Comparison of ENCODE assay signal across 2 cellular contexts in the genomic region with DNA sequence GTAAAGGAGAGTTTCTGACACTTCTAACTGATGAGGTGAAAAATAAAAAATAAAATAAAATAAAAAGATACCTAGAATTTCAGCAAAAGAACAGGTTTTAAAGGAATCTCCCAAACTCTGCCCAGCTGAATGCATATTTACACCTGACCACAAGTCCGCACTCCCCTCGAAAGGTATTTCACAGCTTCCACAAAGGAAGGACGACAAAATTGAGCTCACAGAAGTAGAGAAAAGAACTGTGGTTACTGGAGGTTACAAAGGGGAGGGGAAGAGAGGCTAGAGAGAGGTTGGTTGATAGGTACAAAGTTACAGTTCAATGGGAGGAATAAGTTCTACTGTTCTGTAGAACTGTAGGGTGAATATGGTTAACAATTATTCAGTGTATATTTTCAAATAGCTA.
A peak's percentile ranks its signal among the peaks of the same experiment; 100 is the strongest.
TF ChIP-seq lines count a peak whose summit lies in the region.

No MANE protein-coding gene starts in this region.

TF ChIP-seq in HepG2, 621 proteins besides CTCF, POLR2A, EP300 and RAD21 (continued from another document and continues in another):
- TF ChIP-seq, protein P1, sequence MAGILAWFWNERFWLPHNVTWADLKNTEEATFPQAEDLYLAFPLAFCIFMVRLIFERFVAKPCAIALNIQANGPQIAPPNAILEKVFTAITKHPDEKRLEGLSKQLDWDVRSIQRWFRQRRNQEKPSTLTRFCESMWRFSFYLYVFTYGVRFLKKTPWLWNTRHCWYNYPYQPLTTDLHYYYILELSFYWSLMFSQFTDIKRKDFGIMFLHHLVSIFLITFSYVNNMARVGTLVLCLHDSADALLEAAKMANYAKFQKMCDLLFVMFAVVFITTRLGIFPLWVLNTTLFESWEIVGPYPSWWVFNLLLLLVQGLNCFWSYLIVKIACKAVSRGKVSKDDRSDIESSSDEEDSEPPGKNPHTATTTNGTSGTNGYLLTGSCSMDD (CRISPR knock-in tag; IDR thresholded peaks at IDR 0.05) = no peak
- 0 out of 2 replicates have a peak, but pooled peaks have one; percentile 17 for TF ChIP-seq SOX5 (CRISPR knock-in tag; IDR thresholded peaks at IDR 0.05; ENCODE audit: borderline replicate concordance)
- TF ChIP-seq, protein P2, sequence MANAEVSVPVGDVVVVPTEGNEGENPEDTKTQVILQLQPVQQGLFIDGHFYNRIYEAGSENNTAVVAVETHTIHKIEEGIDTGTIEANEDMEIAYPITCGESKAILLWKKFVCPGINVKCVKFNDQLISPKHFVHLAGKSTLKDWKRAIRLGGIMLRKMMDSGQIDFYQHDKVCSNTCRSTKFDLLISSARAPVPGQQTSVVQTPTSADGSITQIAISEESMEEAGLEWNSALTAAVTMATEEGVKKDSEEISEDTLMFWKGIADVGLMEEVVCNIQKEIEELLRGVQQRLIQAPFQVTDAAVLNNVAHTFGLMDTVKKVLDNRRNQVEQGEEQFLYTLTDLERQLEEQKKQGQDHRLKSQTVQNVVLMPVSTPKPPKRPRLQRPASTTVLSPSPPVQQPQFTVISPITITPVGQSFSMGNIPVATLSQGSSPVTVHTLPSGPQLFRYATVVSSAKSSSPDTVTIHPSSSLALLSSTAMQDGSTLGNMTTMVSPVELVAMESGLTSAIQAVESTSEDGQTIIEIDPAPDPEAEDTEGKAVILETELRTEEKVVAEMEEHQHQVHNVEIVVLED (CRISPR knock-in tag; IDR thresholded peaks at IDR 0.05; ENCODE audit: borderline replicate concordance) = no peak
- no peak for TF ChIP-seq ZNF816 (CRISPR knock-in tag; IDR thresholded peaks at IDR 0.05; ENCODE audit: borderline replicate concordance)
- TF ChIP-seq, protein P3, sequence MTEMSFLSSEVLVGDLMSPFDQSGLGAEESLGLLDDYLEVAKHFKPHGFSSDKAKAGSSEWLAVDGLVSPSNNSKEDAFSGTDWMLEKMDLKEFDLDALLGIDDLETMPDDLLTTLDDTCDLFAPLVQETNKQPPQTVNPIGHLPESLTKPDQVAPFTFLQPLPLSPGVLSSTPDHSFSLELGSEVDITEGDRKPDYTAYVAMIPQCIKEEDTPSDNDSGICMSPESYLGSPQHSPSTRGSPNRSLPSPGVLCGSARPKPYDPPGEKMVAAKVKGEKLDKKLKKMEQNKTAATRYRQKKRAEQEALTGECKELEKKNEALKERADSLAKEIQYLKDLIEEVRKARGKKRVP (CRISPR knock-in tag; IDR thresholded peaks at IDR 0.05) = no peak
- 0 out of 2 replicates have a peak, but pooled peaks have one; percentile 13 for TF ChIP-seq FOXA3 (CRISPR knock-in tag; IDR thresholded peaks at IDR 0.05)
- TF ChIP-seq RBM39 (IDR thresholded peaks at IDR 0.05; ENCODE audit: low read depth, low read length, poor library complexity, severe bottlenecking) = no peak
- no peak for TF ChIP-seq NCOR1 (IDR thresholded peaks at IDR 0.05; ENCODE audit: borderline replicate concordance, low read length)
- TF ChIP-seq NCOA2 (CRISPR knock-in tag; IDR thresholded peaks at IDR 0.05) = 0 out of 2 replicates have a peak, but pooled peaks have one; percentile 24
- no peak for TF ChIP-seq ZNF761 (CRISPR knock-in tag; conservative IDR thresholded peaks at IDR 0.05)
- TF ChIP-seq, protein P4, sequence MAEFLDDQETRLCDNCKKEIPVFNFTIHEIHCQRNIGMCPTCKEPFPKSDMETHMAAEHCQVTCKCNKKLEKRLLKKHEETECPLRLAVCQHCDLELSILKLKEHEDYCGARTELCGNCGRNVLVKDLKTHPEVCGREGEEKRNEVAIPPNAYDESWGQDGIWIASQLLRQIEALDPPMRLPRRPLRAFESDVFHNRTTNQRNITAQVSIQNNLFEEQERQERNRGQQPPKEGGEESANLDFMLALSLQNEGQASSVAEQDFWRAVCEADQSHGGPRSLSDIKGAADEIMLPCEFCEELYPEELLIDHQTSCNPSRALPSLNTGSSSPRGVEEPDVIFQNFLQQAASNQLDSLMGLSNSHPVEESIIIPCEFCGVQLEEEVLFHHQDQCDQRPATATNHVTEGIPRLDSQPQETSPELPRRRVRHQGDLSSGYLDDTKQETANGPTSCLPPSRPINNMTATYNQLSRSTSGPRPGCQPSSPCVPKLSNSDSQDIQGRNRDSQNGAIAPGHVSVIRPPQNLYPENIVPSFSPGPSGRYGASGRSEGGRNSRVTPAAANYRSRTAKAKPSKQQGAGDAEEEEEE (CRISPR knock-in tag; IDR thresholded peaks at IDR 0.05; ENCODE audit: borderline replicate concordance) = no peak
- TF ChIP-seq TEAD3 (CRISPR knock-in tag; optimal IDR thresholded peaks at IDR 0.05; ENCODE audit: borderline replicate concordance) = peak; percentile 10
- TF ChIP-seq GATAD2A (CRISPR knock-in tag; IDR thresholded peaks at IDR 0.05) = 0 out of 2 replicates have a peak, but pooled peaks have one; percentile 18
- TF ChIP-seq ZNF33A (CRISPR knock-in tag; IDR thresholded peaks at IDR 0.05; ENCODE audit: borderline replicate concordance) = no peak
- TF ChIP-seq ZNF335 (CRISPR knock-in tag; IDR thresholded peaks at IDR 0.05) = no peak

TF ChIP-seq in WTC11, 78 proteins besides CTCF, POLR2A, EP300 and RAD21 (continued from another document):
- TF ChIP-seq, protein P5, sequence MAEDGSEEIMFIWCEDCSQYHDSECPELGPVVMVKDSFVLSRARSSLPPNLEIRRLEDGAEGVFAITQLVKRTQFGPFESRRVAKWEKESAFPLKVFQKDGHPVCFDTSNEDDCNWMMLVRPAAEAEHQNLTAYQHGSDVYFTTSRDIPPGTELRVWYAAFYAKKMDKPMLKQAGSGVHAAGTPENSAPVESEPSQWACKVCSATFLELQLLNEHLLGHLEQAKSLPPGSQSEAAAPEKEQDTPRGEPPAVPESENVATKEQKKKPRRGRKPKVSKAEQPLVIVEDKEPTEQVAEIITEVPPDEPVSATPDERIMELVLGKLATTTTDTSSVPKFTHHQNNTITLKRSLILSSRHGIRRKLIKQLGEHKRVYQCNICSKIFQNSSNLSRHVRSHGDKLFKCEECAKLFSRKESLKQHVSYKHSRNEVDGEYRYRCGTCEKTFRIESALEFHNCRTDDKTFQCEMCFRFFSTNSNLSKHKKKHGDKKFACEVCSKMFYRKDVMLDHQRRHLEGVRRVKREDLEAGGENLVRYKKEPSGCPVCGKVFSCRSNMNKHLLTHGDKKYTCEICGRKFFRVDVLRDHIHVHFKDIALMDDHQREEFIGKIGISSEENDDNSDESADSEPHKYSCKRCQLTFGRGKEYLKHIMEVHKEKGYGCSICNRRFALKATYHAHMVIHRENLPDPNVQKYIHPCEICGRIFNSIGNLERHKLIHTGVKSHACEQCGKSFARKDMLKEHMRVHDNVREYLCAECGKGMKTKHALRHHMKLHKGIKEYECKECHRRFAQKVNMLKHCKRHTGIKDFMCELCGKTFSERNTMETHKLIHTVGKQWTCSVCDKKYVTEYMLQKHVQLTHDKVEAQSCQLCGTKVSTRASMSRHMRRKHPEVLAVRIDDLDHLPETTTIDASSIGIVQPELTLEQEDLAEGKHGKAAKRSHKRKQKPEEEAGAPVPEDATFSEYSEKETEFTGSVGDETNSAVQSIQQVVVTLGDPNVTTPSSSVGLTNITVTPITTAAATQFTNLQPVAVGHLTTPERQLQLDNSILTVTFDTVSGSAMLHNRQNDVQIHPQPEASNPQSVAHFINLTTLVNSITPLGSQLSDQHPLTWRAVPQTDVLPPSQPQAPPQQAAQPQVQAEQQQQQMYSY (CRISPR knock-in tag; IDR thresholded peaks at IDR 0.05) = no peak
- TF ChIP-seq SP1 (CRISPR knock-in tag; conservative IDR thresholded peaks at IDR 0.05) (no peak), NFYB (CRISPR knock-in tag; conservative IDR thresholded peaks at IDR 0.05; ENCODE audit: low read depth) (no peak), GTF2I (CRISPR knock-in tag; conservative IDR thresholded peaks at IDR 0.05) (no peak), NR3C1 (CRISPR knock-in tag; conservative IDR thresholded peaks at IDR 0.05; ENCODE audit: low read depth) (no peak), ZNF396 (CRISPR knock-in tag; IDR thresholded peaks at IDR 0.05; ENCODE audit: borderline replicate concordance) (no peak), CREM (CRISPR knock-in tag; IDR thresholded peaks at IDR 0.05) (no peak), FOXP1 (CRISPR knock-in tag; IDR thresholded peaks at IDR 0.05; ENCODE audit: borderline replicate concordance) (no peak), ZNF671 (CRISPR knock-in tag; IDR thresholded peaks at IDR 0.05) (no peak), CREB1 (CRISPR knock-in tag; IDR thresholded peaks at IDR 0.05) (no peak), ZNF317 (CRISPR knock-in tag; IDR thresholded peaks at IDR 0.05; ENCODE audit: borderline replicate concordance, low read depth) (no peak), SOX15 (CRISPR knock-in tag; IDR thresholded peaks at IDR 0.05) (no peak), ELF4 (CRISPR knock-in tag; IDR thresholded peaks at IDR 0.05; ENCODE audit: low read depth) (no peak), CBFB (CRISPR knock-in tag; IDR thresholded peaks at IDR 0.05; ENCODE audit: low read depth) (no peak)
- TF ChIP-seq, protein P6, sequence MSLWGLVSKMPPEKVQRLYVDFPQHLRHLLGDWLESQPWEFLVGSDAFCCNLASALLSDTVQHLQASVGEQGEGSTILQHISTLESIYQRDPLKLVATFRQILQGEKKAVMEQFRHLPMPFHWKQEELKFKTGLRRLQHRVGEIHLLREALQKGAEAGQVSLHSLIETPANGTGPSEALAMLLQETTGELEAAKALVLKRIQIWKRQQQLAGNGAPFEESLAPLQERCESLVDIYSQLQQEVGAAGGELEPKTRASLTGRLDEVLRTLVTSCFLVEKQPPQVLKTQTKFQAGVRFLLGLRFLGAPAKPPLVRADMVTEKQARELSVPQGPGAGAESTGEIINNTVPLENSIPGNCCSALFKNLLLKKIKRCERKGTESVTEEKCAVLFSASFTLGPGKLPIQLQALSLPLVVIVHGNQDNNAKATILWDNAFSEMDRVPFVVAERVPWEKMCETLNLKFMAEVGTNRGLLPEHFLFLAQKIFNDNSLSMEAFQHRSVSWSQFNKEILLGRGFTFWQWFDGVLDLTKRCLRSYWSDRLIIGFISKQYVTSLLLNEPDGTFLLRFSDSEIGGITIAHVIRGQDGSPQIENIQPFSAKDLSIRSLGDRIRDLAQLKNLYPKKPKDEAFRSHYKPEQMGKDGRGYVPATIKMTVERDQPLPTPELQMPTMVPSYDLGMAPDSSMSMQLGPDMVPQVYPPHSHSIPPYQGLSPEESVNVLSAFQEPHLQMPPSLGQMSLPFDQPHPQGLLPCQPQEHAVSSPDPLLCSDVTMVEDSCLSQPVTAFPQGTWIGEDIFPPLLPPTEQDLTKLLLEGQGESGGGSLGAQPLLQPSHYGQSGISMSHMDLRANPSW (CRISPR knock-in tag; conservative IDR thresholded peaks at IDR 0.05; ENCODE audit: low read depth) = no peak
